10 cellular contexts compared by ENCODE assay signal in genomic region chr4:75028196-75028854, GRCh38.
"Had no signal": no experiment of that assay in that cellular context is flagged by ENCODE, and none has a peak within 500 bp of the region (broad histone marks: within the 10 kb centered on the region; RNA-seq: fewer than 3 reads in every experiment).

No MANE protein-coding gene starts in this region.

- H3K36me3 ChIP-seq: adrenal gland, stomach had no signal

- H3K27ac ChIP-seq: adrenal gland, skin epidermis, stomach had no signal

- H3K9me3 ChIP-seq: adrenal gland, stomach had no signal

- H3K4me3 ChIP-seq: adrenal gland, skin epidermis, stomach had no signal

- DNase-seq: activated naive CD4-positive, alpha-beta T cell treated with anti-CD3 and anti-CD28 coated beads, Interleukin-2, amount 50 U/mL, for 16 hours; activated T-cell treated with anti-CD3 and anti-CD28 coated beads, Interleukin-2, amount 50 U/mL, for 1 hour; adrenal gland; cerebellar nuclear complex; endodermal cell; mesendoderm; retina; stomach had no signal

- ATAC-seq: left colon had no signal

- H3K4me1 ChIP-seq: adrenal gland had no signal

- H3K27me3 ChIP-seq: adrenal gland, stomach had no signal
